In genomic region chr9:5305741-5306140, GRCh38 we compare ENCODE assay signal across 16 cellular contexts. TPM values are rescaled to one million over a fixed set of nuclear protein-coding genes. Genes with fewer than 3 reads are reported as not detected.
DNase-seq lines count a peak whose midpoint lies in the region; ATAC-seq, FAIRE-seq and TF ChIP-seq lines count a peak whose summit lies in the region.
"Had no signal": no experiment of that assay in that cellular context is flagged by ENCODE, and none has a peak within 500 bp of the region (broad histone marks: within the 10 kb centered on the region; RNA-seq: fewer than 3 reads in every experiment).

No MANE protein-coding gene starts in this region.

- POLR2A ChIA-PET in activated CD8-positive, alpha-beta T cell treated with anti-CD3 and anti-CD28 coated beads for 36 hours (lab: Charles Lee) = no interaction called here

- DNase-seq in natural killer cell (no peak), LHCN-M2 (ENCODE audit: low read depth) (peak; percentile 5), nucleus accumbens (lab: John Stamatoyannopoulos, UW) (no peak), erythroblast (lab: John Stamatoyannopoulos, UW) (no peak), NCI-H187 (lab: John Stamatoyannopoulos, UW) (no peak)
- no peak for DNase-seq in natural killer cell treated with Interleukin-12 subunit alpha and Interleukin-12 subunit beta and Interleukin-15 and Interleukin-18, amount 100 ng/mL, for 72 hours (ENCODE audit: low spot score)
- no peak for DNase-seq in activated CD8-positive, alpha-beta T cell treated with anti-CD3 and anti-CD28 coated beads for 36 hours
- DNase-seq: CD4-positive, CD25-positive, alpha-beta regulatory T cell; DMS 273 treated with DMSO at 0.1 percent for 48 hours; GDM1; GOT3; H9 had no signal

- H3K9me3 Mint-ChIP-seq in natural killer cell = no peaks in the 10 kb centered on the region
- H3K9me3 Mint-ChIP-seq in natural killer cell treated with Interleukin-12 subunit alpha and Interleukin-12 subunit beta and Interleukin-15 and Interleukin-18, amount 100 ng/mL, for 72 hours = no peaks in the 10 kb centered on the region
- no peaks in the 10 kb centered on the region for H3K9me3 Mint-ChIP-seq in activated CD8-positive, alpha-beta T cell treated with anti-CD3 and anti-CD28 coated beads for 36 hours
- H3K9me3 Mint-ChIP-seq: CD4-positive, CD25-positive, alpha-beta regulatory T cell; H9 had no signal

- no peak for ATAC-seq in natural killer cell
- ATAC-seq in natural killer cell treated with Interleukin-12 subunit alpha and Interleukin-12 subunit beta and Interleukin-15 and Interleukin-18, amount 100 ng/mL, for 72 hours = no peak
- no peak for ATAC-seq in activated CD8-positive, alpha-beta T cell treated with anti-CD3 and anti-CD28 coated beads for 36 hours
- ATAC-seq: K562 had no signal

- peak; percentile 58 for FAIRE-seq in endometrium (lab: Jason Lieb, UNC)
- FAIRE-seq: K562 had no signal

- H3K27ac Mint-ChIP-seq in natural killer cell = no peak overlapping the region
- no peak overlapping the region for H3K27ac Mint-ChIP-seq in natural killer cell treated with Interleukin-12 subunit alpha and Interleukin-12 subunit beta and Interleukin-15 and Interleukin-18, amount 100 ng/mL, for 72 hours
- H3K27ac Mint-ChIP-seq in activated CD8-positive, alpha-beta T cell treated with anti-CD3 and anti-CD28 coated beads for 36 hours = no peak overlapping the region
- H3K27ac Mint-ChIP-seq: CD4-positive, CD25-positive, alpha-beta regulatory T cell; H9 had no signal

- no peak for TF ChIP-seq CTCF in natural killer cell (IDR thresholded peaks at IDR 0.05)
- TF ChIP-seq CTCF in activated CD8-positive, alpha-beta T cell treated with anti-CD3 and anti-CD28 coated beads for 36 hours (IDR thresholded peaks at IDR 0.05) = no peak

- no peaks in the 10 kb centered on the region for H3K36me3 Mint-ChIP-seq in natural killer cell
- H3K36me3 Mint-ChIP-seq in natural killer cell treated with Interleukin-12 subunit alpha and Interleukin-12 subunit beta and Interleukin-15 and Interleukin-18, amount 100 ng/mL, for 72 hours = no peaks in the 10 kb centered on the region
- H3K36me3 Mint-ChIP-seq in activated CD8-positive, alpha-beta T cell treated with anti-CD3 and anti-CD28 coated beads for 36 hours (ENCODE audit: low read depth) = no peaks in the 10 kb centered on the region

- intact Hi-C loops in natural killer cell (cut with micrococcal nuclease) = no loop called here
- intact Hi-C loops in activated CD8-positive, alpha-beta T cell treated with anti-CD3 and anti-CD28 coated beads for 36 hours (cut with micrococcal nuclease) = no loop called here

- peaks cover 6 to 8% of the 10 kb centered on the region in 2 donors for H3K4me1 Mint-ChIP-seq in natural killer cell
- H3K4me1 Mint-ChIP-seq in natural killer cell treated with Interleukin-12 subunit alpha and Interleukin-12 subunit beta and Interleukin-15 and Interleukin-18, amount 100 ng/mL, for 72 hours (ENCODE audit: low read depth in 2 of 2) = peaks cover 4 to 5% of the 10 kb centered on the region in 2 donors
- H3K4me1 Mint-ChIP-seq in activated CD8-positive, alpha-beta T cell treated with anti-CD3 and anti-CD28 coated beads for 36 hours (ENCODE audit: low read depth) = peaks cover 20% of the 10 kb centered on the region

- CTCF ChIA-PET in activated CD8-positive, alpha-beta T cell treated with anti-CD3 and anti-CD28 coated beads for 36 hours (lab: Charles Lee) = no interaction called here

- no peak for TF ChIP-seq POLR2A in erythroblast (IDR thresholded peaks at IDR 0.05; ENCODE audit: low read length)

- no peaks in the 10 kb centered on the region for H3K27me3 Mint-ChIP-seq in natural killer cell (ENCODE audit: low read depth in 2 of 2)
- no peaks in the 10 kb centered on the region for H3K27me3 Mint-ChIP-seq in natural killer cell treated with Interleukin-12 subunit alpha and Interleukin-12 subunit beta and Interleukin-15 and Interleukin-18, amount 100 ng/mL, for 72 hours
- H3K27me3 Mint-ChIP-seq in activated CD8-positive, alpha-beta T cell treated with anti-CD3 and anti-CD28 coated beads for 36 hours = no peaks in the 10 kb centered on the region

- H3K4me3 Mint-ChIP-seq in natural killer cell = peak overlapping the region; percentile 68
- H3K4me3 Mint-ChIP-seq in natural killer cell treated with Interleukin-12 subunit alpha and Interleukin-12 subunit beta and Interleukin-15 and Interleukin-18, amount 100 ng/mL, for 72 hours = no peak overlapping the region
- no peak overlapping the region for H3K4me3 Mint-ChIP-seq in activated CD8-positive, alpha-beta T cell treated with anti-CD3 and anti-CD28 coated beads for 36 hours
- H3K4me3 Mint-ChIP-seq: H9 had no signal

RNA-seq across cellular contexts. Expression of gene RLN2, which starts 1.2 kb away (rescaled TPM):
- total RNA-seq in natural killer cell (1 to 10 TPM in 1 of 3 donors, under 1 TPM in 2; 0.88 to 1.4 (median 0.94) TPM), LHCN-M2 (2014; rRNA removed) (not detected in 2 replicates)
- total RNA-seq in natural killer cell treated with Interleukin-12 subunit alpha and Interleukin-12 subunit beta and Interleukin-15 and Interleukin-18, amount 100 ng/mL, for 72 hours = under 1 TPM in 1 of 2 donors, not detected in 1; 0.40 TPM
- not detected for polyA plus RNA-seq in LHCN-M2 (2012)
- total RNA-seq in activated CD8-positive, alpha-beta T cell treated with anti-CD3 and anti-CD28 coated beads for 36 hours = 1 to 10 TPM; 4.0 to 5.5 TPM
- total RNA-seq: A673, Daoy, K562 had no signal

RNA-seq across cellular contexts. Expression of gene RLN1, which starts 33.9 kb away (rescaled TPM):
- total RNA-seq in natural killer cell (1 to 10 TPM in 2 of 3 donors, under 1 TPM in 1; 0.43 to 1.9 (median 1.5) TPM), LHCN-M2 (2014; rRNA removed) (not detected in 2 replicates)
- total RNA-seq in natural killer cell treated with Interleukin-12 subunit alpha and Interleukin-12 subunit beta and Interleukin-15 and Interleukin-18, amount 100 ng/mL, for 72 hours = 1 to 10 TPM in 1 of 2 donors, not detected in 1; 1.1 TPM
- not detected for polyA plus RNA-seq in LHCN-M2 (2012)
- total RNA-seq in activated CD8-positive, alpha-beta T cell treated with anti-CD3 and anti-CD28 coated beads for 36 hours = 1 to 10 TPM; 1.3 to 2.3 TPM
- total RNA-seq: A673, K562 had no signal
- polyA plus RNA-seq: K562 had no signal
